Comparison of ENCODE assay signal across 2 cellular contexts in the genomic region with DNA sequence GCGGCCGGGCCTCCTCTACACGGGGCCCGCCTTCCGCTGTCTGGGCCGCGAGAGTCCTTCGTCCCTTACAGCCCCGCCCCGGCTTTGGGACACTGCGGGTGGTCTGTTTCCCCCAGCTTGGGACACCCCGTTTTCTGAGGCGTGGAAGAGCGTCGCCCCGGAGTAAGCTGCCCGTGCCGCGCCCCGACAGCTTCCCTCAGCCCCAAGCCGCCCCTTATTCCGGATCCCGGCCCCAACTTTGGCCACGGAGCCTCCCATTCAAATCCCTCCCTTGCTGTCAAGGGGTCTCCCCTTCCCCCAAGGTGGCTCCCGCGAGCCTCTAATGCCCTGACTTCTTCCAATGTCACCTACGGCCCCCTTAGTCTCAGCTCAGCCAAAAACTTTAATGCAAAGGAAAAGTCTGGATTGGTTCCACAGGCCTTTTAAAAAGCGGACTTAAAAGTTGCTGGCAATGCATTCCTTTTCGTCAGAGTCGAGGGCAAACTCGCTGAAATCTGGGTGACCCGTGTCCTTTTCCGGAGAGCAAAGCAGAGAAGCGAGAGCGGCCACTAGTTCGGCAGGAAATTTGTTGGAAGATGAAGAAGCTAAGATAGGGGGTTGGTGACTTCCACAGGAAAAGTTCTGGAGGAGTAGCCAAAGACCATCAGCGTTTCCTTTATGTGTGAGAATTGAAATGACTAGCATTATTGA.
TF ChIP-seq lines count a peak whose summit lies in the region.

No MANE protein-coding gene starts in this region.

TF ChIP-seq in GM23338, 12 proteins besides CTCF, POLR2A, EP300 and RAD21:
- TF ChIP-seq, protein P1, sequence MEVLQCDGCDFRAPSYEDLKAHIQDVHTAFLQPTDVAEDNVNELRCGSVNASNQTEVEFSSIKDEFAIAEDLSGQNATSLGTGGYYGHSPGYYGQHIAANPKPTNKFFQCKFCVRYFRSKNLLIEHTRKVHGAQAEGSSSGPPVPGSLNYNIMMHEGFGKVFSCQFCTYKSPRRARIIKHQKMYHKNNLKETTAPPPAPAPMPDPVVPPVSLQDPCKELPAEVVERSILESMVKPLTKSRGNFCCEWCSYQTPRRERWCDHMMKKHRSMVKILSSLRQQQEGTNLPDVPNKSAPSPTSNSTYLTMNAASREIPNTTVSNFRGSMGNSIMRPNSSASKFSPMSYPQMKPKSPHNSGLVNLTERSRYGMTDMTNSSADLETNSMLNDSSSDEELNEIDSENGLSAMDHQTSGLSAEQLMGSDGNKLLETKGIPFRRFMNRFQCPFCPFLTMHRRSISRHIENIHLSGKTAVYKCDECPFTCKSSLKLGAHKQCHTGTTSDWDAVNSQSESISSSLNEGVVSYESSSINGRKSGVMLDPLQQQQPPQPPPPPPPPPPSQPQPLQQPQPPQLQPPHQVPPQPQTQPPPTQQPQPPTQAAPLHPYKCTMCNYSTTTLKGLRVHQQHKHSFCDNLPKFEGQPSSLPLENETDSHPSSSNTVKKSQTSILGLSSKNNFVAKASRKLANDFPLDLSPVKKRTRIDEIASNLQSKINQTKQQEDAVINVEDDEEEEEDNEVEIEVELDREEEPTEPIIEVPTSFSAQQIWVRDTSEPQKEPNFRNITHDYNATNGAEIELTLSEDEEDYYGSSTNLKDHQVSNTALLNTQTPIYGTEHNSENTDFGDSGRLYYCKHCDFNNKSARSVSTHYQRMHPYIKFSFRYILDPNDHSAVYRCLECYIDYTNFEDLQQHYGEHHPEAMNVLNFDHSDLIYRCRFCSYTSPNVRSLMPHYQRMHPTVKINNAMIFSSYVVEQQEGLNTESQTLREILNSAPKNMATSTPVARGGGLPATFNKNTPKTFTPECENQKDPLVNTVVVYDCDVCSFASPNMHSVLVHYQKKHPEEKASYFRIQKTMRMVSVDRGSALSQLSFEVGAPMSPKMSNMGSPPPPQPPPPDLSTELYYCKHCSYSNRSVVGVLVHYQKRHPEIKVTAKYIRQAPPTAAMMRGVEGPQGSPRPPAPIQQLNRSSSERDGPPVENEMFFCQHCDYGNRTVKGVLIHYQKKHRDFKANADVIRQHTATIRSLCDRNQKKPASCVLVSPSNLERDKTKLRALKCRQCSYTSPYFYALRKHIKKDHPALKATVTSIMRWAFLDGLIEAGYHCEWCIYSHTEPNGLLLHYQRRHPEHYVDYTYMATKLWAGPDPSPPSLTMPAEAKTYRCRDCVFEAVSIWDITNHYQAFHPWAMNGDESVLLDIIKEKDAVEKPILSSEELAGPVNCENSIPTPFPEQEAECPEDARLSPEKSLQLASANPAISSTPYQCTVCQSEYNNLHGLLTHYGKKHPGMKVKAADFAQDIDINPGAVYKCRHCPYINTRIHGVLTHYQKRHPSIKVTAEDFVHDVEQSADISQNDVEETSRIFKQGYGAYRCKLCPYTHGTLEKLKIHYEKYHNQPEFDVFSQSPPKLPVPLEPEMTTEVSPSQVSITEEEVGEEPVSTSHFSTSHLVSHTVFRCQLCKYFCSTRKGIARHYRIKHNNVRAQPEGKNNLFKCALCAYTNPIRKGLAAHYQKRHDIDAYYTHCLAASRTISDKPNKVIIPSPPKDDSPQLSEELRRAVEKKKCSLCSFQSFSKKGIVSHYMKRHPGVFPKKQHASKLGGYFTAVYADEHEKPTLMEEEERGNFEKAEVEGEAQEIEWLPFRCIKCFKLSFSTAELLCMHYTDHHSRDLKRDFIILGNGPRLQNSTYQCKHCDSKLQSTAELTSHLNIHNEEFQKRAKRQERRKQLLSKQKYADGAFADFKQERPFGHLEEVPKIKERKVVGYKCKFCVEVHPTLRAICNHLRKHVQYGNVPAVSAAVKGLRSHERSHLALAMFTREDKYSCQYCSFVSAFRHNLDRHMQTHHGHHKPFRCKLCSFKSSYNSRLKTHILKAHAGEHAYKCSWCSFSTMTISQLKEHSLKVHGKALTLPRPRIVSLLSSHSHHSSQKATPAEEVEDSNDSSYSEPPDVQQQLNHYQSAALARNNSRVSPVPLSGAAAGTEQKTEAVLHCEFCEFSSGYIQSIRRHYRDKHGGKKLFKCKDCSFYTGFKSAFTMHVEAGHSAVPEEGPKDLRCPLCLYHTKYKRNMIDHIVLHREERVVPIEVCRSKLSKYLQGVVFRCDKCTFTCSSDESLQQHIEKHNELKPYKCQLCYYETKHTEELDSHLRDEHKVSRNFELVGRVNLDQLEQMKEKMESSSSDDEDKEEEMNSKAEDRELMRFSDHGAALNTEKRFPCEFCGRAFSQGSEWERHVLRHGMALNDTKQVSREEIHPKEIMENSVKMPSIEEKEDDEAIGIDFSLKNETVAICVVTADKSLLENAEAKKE (CRISPR knock-in tag; IDR thresholded peaks at IDR 0.05) = no peak
- TF ChIP-seq JUNB (IDR thresholded peaks at IDR 0.05; ENCODE audit: unreplicated experiment) (no peak), CREB1 (CRISPR knock-in tag; IDR thresholded peaks at IDR 0.05; ENCODE audit: low read depth) (no peak), NANOG (IDR thresholded peaks at IDR 0.05; ENCODE audit: borderline replicate concordance) (no peak)
- TF ChIP-seq, protein P2, sequence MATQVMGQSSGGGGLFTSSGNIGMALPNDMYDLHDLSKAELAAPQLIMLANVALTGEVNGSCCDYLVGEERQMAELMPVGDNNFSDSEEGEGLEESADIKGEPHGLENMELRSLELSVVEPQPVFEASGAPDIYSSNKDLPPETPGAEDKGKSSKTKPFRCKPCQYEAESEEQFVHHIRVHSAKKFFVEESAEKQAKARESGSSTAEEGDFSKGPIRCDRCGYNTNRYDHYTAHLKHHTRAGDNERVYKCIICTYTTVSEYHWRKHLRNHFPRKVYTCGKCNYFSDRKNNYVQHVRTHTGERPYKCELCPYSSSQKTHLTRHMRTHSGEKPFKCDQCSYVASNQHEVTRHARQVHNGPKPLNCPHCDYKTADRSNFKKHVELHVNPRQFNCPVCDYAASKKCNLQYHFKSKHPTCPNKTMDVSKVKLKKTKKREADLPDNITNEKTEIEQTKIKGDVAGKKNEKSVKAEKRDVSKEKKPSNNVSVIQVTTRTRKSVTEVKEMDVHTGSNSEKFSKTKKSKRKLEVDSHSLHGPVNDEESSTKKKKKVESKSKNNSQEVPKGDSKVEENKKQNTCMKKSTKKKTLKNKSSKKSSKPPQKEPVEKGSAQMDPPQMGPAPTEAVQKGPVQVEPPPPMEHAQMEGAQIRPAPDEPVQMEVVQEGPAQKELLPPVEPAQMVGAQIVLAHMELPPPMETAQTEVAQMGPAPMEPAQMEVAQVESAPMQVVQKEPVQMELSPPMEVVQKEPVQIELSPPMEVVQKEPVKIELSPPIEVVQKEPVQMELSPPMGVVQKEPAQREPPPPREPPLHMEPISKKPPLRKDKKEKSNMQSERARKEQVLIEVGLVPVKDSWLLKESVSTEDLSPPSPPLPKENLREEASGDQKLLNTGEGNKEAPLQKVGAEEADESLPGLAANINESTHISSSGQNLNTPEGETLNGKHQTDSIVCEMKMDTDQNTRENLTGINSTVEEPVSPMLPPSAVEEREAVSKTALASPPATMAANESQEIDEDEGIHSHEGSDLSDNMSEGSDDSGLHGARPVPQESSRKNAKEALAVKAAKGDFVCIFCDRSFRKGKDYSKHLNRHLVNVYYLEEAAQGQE (IDR thresholded peaks at IDR 0.05; ENCODE audit: unreplicated experiment) = no peak

TF ChIP-seq in neural cell, 6 proteins besides CTCF, POLR2A, EP300 and RAD21:
- TF ChIP-seq SMC3 (conservative IDR thresholded peaks at IDR 0.05; ENCODE audit: poor library complexity) = no peak
- no peak for TF ChIP-seq EZH2 (IDR thresholded peaks at IDR 0.05; ENCODE audit: borderline replicate concordance, insufficient read depth, low read length, poor library complexity, severe bottlenecking)
- no peak for TF ChIP-seq MXI1 (conservative IDR thresholded peaks at IDR 0.05; ENCODE audit: poor library complexity, severe bottlenecking)
- no peak for TF ChIP-seq TAF1 (IDR thresholded peaks at IDR 0.05; ENCODE audit: low read depth)
- TF ChIP-seq POLR2AphosphoS5 (IDR thresholded peaks at IDR 0.05) = no peak
- TF ChIP-seq, protein P2 (IDR thresholded peaks at IDR 0.05; ENCODE audit: borderline replicate concordance) = no peak
